17 cellular contexts compared by ENCODE assay signal in genomic region chr22:26053737-26054316, GRCh38.
"Had no signal": no experiment of that assay in that cellular context is flagged by ENCODE, and none has a peak within 500 bp of the region (broad histone marks: within the 10 kb centered on the region; RNA-seq: fewer than 3 reads in every experiment).

No MANE protein-coding gene starts in this region.

- H3K4me3 Mint-ChIP-seq: activated CD4-positive, alpha-beta memory T cell treated with anti-CD3 and anti-CD28 coated beads, Interleukin-2, amount 10 ng/mL, durations not matched to agents 7 days and 5 days; activated CD4-positive, alpha-beta T cell treated with anti-CD3 and anti-CD28 coated beads for 36 hours; activated naive CD4-positive, alpha-beta T cell treated with anti-CD3 and anti-CD28 coated beads, Interleukin-2, amount 50 U/mL, for 24 hours; activated T-cell treated with anti-CD3 and anti-CD28 coated beads, Interleukin-2, amount 50 U/mL, for 24 hours; naive B cell; stimulated activated memory B cell treated with anti-CD40 and anti-IgM and Interleukin-4, amounts not matched to agents 10 μg/mL and 1 μg/mL and 100 μg/mL, for 72 hours had no signal

- H3K27me3 ChIP-seq: gastrocnemius medialis, thyroid gland had no signal

- H3K4me1 Mint-ChIP-seq: activated CD4-positive, alpha-beta memory T cell treated with anti-CD3 and anti-CD28 coated beads, Interleukin-2, amount 10 ng/mL, durations not matched to agents 7 days and 5 days; activated CD4-positive, alpha-beta T cell treated with anti-CD3 and anti-CD28 coated beads for 36 hours; activated naive CD4-positive, alpha-beta T cell treated with anti-CD3 and anti-CD28 coated beads, Interleukin-2, amount 50 U/mL, for 24 hours; naive B cell; stimulated activated memory B cell treated with anti-CD40 and anti-IgM and Interleukin-4, amounts not matched to agents 10 μg/mL and 1 μg/mL and 100 μg/mL, for 72 hours had no signal

- H3K4me1 ChIP-seq: adrenal gland, gastrocnemius medialis, heart left ventricle, thyroid gland had no signal

- H3K9me3 ChIP-seq: adrenal gland, gastrocnemius medialis, heart left ventricle, thyroid gland had no signal

- H3K9me3 Mint-ChIP-seq: activated CD4-positive, alpha-beta memory T cell treated with anti-CD3 and anti-CD28 coated beads, Interleukin-2, amount 10 ng/mL, durations not matched to agents 7 days and 5 days; activated naive CD4-positive, alpha-beta T cell treated with anti-CD3 and anti-CD28 coated beads, Interleukin-2, amount 50 U/mL, for 24 hours; activated T-cell treated with anti-CD3 and anti-CD28 coated beads, Interleukin-2, amount 50 U/mL, for 24 hours; stimulated activated memory B cell treated with anti-CD40 and anti-IgM and Interleukin-4, amounts not matched to agents 10 μg/mL and 1 μg/mL and 100 μg/mL, for 72 hours had no signal

- H3K27ac Mint-ChIP-seq: activated CD4-positive, alpha-beta memory T cell treated with anti-CD3 and anti-CD28 coated beads, Interleukin-2, amount 10 ng/mL, durations not matched to agents 7 days and 5 days; activated CD4-positive, alpha-beta T cell treated with anti-CD3 and anti-CD28 coated beads for 36 hours; activated naive CD4-positive, alpha-beta T cell treated with anti-CD3 and anti-CD28 coated beads, Interleukin-2, amount 50 U/mL, for 24 hours; activated T-cell treated with anti-CD3 and anti-CD28 coated beads, Interleukin-2, amount 50 U/mL, for 24 hours; naive B cell; stimulated activated memory B cell treated with anti-CD40 and anti-IgM and Interleukin-4, amounts not matched to agents 10 μg/mL and 1 μg/mL and 100 μg/mL, for 72 hours had no signal

- H3K4me3 ChIP-seq: adrenal gland, dorsolateral prefrontal cortex, gastrocnemius medialis, heart left ventricle, thyroid gland had no signal

- H3K36me3 ChIP-seq: adrenal gland, thyroid gland, WERI-Rb-1 had no signal

- ATAC-seq: activated CD4-positive, alpha-beta T cell treated with anti-CD3 and anti-CD28 coated beads for 36 hours; gastrocnemius medialis; heart left ventricle; stimulated activated memory B cell treated with anti-CD40 and anti-IgM and Interleukin-4, amounts not matched to agents 10 μg/mL and 1 μg/mL and 100 μg/mL, for 72 hours had no signal

- H3K27ac ChIP-seq: adrenal gland, dorsolateral prefrontal cortex, gastrocnemius medialis, heart left ventricle, thyroid gland had no signal

- H3K36me3 Mint-ChIP-seq: activated naive CD4-positive, alpha-beta T cell treated with anti-CD3 and anti-CD28 coated beads, Interleukin-2, amount 50 U/mL, for 24 hours; naive B cell; stimulated activated memory B cell treated with anti-CD40 and anti-IgM and Interleukin-4, amounts not matched to agents 10 μg/mL and 1 μg/mL and 100 μg/mL, for 72 hours had no signal

- DNase-seq: activated CD4-positive, alpha-beta memory T cell treated with anti-CD3 and anti-CD28 coated beads, Interleukin-2, amount 10 ng/mL, durations not matched to agents 7 days and 5 days; activated CD4-positive, alpha-beta T cell treated with anti-CD3 and anti-CD28 coated beads for 36 hours; activated effector memory CD4-positive, alpha-beta T cell treated with anti-CD3 and anti-CD28 coated beads, Interleukin-2, amount 50 U/mL, for 16 hours; activated T-cell treated with anti-CD3 and anti-CD28 coated beads, Interleukin-2, amount 50 U/mL, for 24 hours; adrenal gland; dorsolateral prefrontal cortex; erythroblast; gastrocnemius medialis; heart left ventricle; naive B cell; nucleus accumbens; posterior cingulate gyrus; stimulated activated CD4-positive, alpha-beta T cell treated with anti-CD3 and anti-CD28 coated beads, Interleukin-2, amount 100 ng/mL, for 48 hours; thyroid gland had no signal
